In genomic region chr10:125555743-125556142, GRCh38 we compare ENCODE assay signal across 21 cellular contexts.
"Had no signal": no experiment of that assay in that cellular context is flagged by ENCODE, and none has a peak within 500 bp of the region (broad histone marks: within the 10 kb centered on the region; RNA-seq: fewer than 3 reads in every experiment).

No MANE protein-coding gene starts in this region.

- DNase-seq: activated B cell treated with CpG ODN at 0.5 μM for 24 hours; activated CD4-positive, alpha-beta T cell treated with anti-CD3 and anti-CD28 coated beads for 1 hour; activated CD4-positive, alpha-beta T cell treated with anti-CD3 and anti-CD28 coated beads, Interleukin-2, amount 10 ng/mL, durations not matched to agents 24 days and 14 days; activated CD4-positive, alpha-beta T cell treated with anti-CD3 and anti-CD28 coated beads, Interleukin-2, amount 50 U/mL, for 48 hours; activated CD8-positive, alpha-beta memory T cell treated with anti-CD3 and anti-CD28 coated beads, Interleukin-2, amount 10 ng/mL, durations not matched to agents 7 days and 5 days; activated effector memory CD4-positive, alpha-beta T cell treated with Interleukin-2 at 50 U/mL for 16 hours; activated naive CD4-positive, alpha-beta T cell; activated T-cell treated with anti-CD3 and anti-CD28 coated beads, Interleukin-2, amount 50 U/mL, for 24 hours; aorta; caudate nucleus; NCI-H1092; NCI-H1930; NCI-H510A treated with DMSO at 0.1 percent for 48 hours; NCI-H69; PC-3; SIG-M5; T-cell; T-helper 2 cell; T1000 had no signal

- H3K4me3 ChIP-seq: breast epithelium had no signal

- H3K36me3 ChIP-seq: breast epithelium had no signal

- H3K27ac ChIP-seq: breast epithelium, KMS-11 had no signal

- H3K4me1 ChIP-seq: breast epithelium had no signal

- ATAC-seq: activated CD8-positive, alpha-beta memory T cell treated with anti-CD3 and anti-CD28 coated beads, Interleukin-2, amount 10 ng/mL, durations not matched to agents 7 days and 5 days; PC-3; T-cell had no signal
